In the genomic region with DNA sequence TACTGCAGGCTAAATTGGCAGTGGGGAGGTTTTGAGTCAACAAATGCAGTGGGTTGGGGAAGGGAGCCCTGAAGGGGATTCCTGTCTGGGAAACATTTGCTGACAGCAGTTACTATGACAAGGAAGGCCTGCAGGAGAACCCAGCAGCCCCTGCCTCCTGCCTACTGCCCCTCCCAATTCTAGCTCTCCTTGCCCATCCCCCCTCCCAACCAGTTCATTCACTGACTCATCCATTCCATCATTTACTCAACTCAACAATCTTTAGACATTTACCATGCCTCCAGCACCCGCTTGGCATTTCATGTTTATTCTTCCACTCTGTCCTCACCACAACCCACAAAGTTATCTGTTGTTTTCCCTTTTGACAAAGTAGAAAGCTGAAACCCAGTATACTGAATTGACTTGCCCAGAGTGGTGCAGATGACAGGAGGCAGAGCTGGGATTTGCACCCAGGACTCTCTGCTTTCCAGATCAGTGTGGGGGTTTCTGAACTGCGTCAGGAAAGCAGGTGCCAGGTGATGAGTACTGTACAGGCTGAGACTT, we compare ENCODE assay signal across 9 cellular contexts.
DNase-seq lines count a peak whose midpoint lies in the region; ATAC-seq and TF ChIP-seq lines count a peak whose summit lies in the region.
"Had no signal": no experiment of that assay in that cellular context is flagged by ENCODE, and none has a peak within 500 bp of the region (broad histone marks: within the 10 kb centered on the region; RNA-seq: fewer than 3 reads in every experiment).

No MANE protein-coding gene starts in this region.

- H3K9me3 Mint-ChIP-seq in T-cell = no peaks in the 10 kb centered on the region

- CTCF ChIA-PET in T-cell (lab: Charles Lee) = no interaction called here

- no peak overlapping the region for H3K27ac Mint-ChIP-seq in T-cell

- no peak overlapping the region for H3K4me3 ChIP-seq in choroid plexus epithelial cell (ENCODE audit: low read depth, low read length)
- H3K4me3 ChIP-seq in effector memory CD4-positive, alpha-beta T cell (ENCODE audit: insufficient read depth, low read depth, low read length, poor library complexity, severe bottlenecking) = no peak overlapping the region
- H3K4me3 ChIP-seq in heart right ventricle = no peak overlapping the region
- H3K4me3 ChIP-seq: uterus had no signal

- no peak overlapping the region for H3K4me3 Mint-ChIP-seq in T-cell

- intact Hi-C loops in heart right ventricle (cut with DNase I) = no loop called here

- POLR2A ChIA-PET in T-cell (lab: Charles Lee) = no interaction called here

- H3K27me3 ChIP-seq in effector memory CD4-positive, alpha-beta T cell (replicated peaks; ENCODE audit: control insufficient read depth, insufficient read depth, low read length, poor library complexity, severe bottlenecking) = no peaks in the 10 kb centered on the region
- peaks cover 0 to 6% (median 0%) of the 10 kb centered on the region in 7 donors for H3K27me3 ChIP-seq in heart right ventricle
- H3K27me3 ChIP-seq: uterus had no signal

- H3K36me3 Mint-ChIP-seq in T-cell = no peaks in the 10 kb centered on the region

- H3K4me1 Mint-ChIP-seq in T-cell = peaks cover 0 to 19% (median 5%) of the 10 kb centered on the region in 3 donors

- ATAC-seq in T-cell (replicated peaks in 1 of 4) (peak; percentile 29 to 54 (median 42)), GM19324 (IDR thresholded peaks at IDR 0.05; ENCODE audit: low FRiP score, unreplicated experiment) (no peak), heart right ventricle (no peak)

- WGBS in heart right ventricle, 2 donors = 85 to 91% methylated on average over 2 of the region's 2 CpGs

- no peaks in the 10 kb centered on the region for H3K36me3 ChIP-seq in effector memory CD4-positive, alpha-beta T cell (ENCODE audit: control insufficient read depth, insufficient read depth, low read length)
- H3K36me3 ChIP-seq in heart right ventricle = no peaks in the 10 kb centered on the region
- H3K36me3 ChIP-seq: uterus had no signal

- peaks cover 3 to 6% of the 10 kb centered on the region in 2 donors for H3K27me3 Mint-ChIP-seq in T-cell

- no peaks in the 10 kb centered on the region for H3K9me3 ChIP-seq in effector memory CD4-positive, alpha-beta T cell (ENCODE audit: control insufficient read depth, low read length)
- no peaks in the 10 kb centered on the region for H3K9me3 ChIP-seq in heart right ventricle
- H3K9me3 ChIP-seq: uterus had no signal

- no peak overlapping the region for H3K27ac ChIP-seq in effector memory CD4-positive, alpha-beta T cell (ENCODE audit: insufficient read depth, low read length, poor library complexity, severe bottlenecking)
- peak overlapping the region in 1 of 10 donors; percentile 22 for H3K27ac ChIP-seq in heart right ventricle
- H3K27ac ChIP-seq: uterus had no signal

- H3K4me1 ChIP-seq in effector memory CD4-positive, alpha-beta T cell (ENCODE audit: control insufficient read depth, insufficient read depth, low read length, poor library complexity, severe bottlenecking) = no peaks in the 10 kb centered on the region
- H3K4me1 ChIP-seq in heart right ventricle = peaks cover 0 to 45% (median 10%) of the 10 kb centered on the region in 9 donors
- H3K4me1 ChIP-seq: uterus had no signal

- peak; percentile 51 for DNase-seq in HCEC 1CT
- peak in 1 of 34 experiments; percentile 7 for DNase-seq in T-cell
- DNase-seq in choroid plexus epithelial cell (ENCODE audit: low read depth) = peak; percentile 65
- DNase-seq in stimulated activated CD4-positive, alpha-beta T cell treated with anti-CD3 and anti-CD28 coated beads, Interleukin-15, amount 100 ng/mL, for 48 hours (ENCODE audit: low read depth in 2 of 2) = peak; percentile 35 to 39
- no peak for DNase-seq in erythroblast (lab: John Stamatoyannopoulos, UW)
- DNase-seq in effector memory CD4-positive, alpha-beta T cell = no peak
- DNase-seq in heart right ventricle = no peak

- no peak for TF ChIP-seq POLR2A in erythroblast (IDR thresholded peaks at IDR 0.05; ENCODE audit: low read length)

- TF ChIP-seq CTCF in choroid plexus epithelial cell (conservative IDR thresholded peaks at IDR 0.05; ENCODE audit: low read depth, low read length) (no peak), heart right ventricle (IDR thresholded peaks at IDR 0.05) (no peak)

Comparison
In these comparisons a context has a peak if more than half of its experiments do, and no peak if none do; other contexts are left out.
1. DNase-seq: peak in HCEC 1CT (single experiment), choroid plexus epithelial cell (single experiment) and stimulated activated CD4-positive, alpha-beta T cell treated with anti-CD3 and anti-CD28 coated beads, Interleukin-15, amount 100 ng/mL, for 48 hours (2 of 2); none in erythroblast (0 of 2), effector memory CD4-positive, alpha-beta T cell (0 of 3) and heart right ventricle (0 of 2).
2. ATAC-seq: peak in T-cell (4 of 4); none in GM19324 (single experiment) and heart right ventricle (0 of 8).